In genomic region chr9:86795047-86795437, GRCh38 we compare ENCODE assay signal across 13 cellular contexts.
DNase-seq lines count a peak whose midpoint lies in the region; ATAC-seq and TF ChIP-seq lines count a peak whose summit lies in the region.
"Had no signal": no experiment of that assay in that cellular context is flagged by ENCODE, and none has a peak within 500 bp of the region (broad histone marks: within the 10 kb centered on the region; RNA-seq: fewer than 3 reads in every experiment).

No MANE protein-coding gene starts in this region.

- H3K9me3 ChIP-seq in HEK293 (ENCODE audit: control insufficient read depth, insufficient read depth, low read depth, low read length), result no peaks in the 10 kb centered on the region
- H3K9me3 ChIP-seq in stomach smooth muscle (ENCODE audit: control insufficient read depth in 2 of 2, low read length in 2 of 2), result no peaks in the 10 kb centered on the region

- H3K9me3 Mint-ChIP-seq in mesothelial cell of epicardium, result no peaks in the 10 kb centered on the region
- H3K9me3 Mint-ChIP-seq: activated CD4-positive, alpha-beta memory T cell treated with anti-CD3 and anti-CD28 coated beads for 36 hours had no signal

- no peaks in the 10 kb centered on the region for H3K36me3 ChIP-seq in HEK293 (ENCODE audit: control insufficient read depth in 2 of 2, insufficient read depth in 1 of 2, low read length in 2 of 2)
- no peaks in the 10 kb centered on the region for H3K36me3 ChIP-seq in stomach smooth muscle (ENCODE audit: control insufficient read depth in 2 of 2, insufficient read depth in 2 of 2, low read length in 2 of 2)

- CTCF ChIA-PET in HEK293 (lab: Yijun Ruan, JAX), result no interaction called here

- POLR2A ChIA-PET in HEK293 (lab: Yijun Ruan, JAX), result no interaction called here

- H3K4me3 ChIP-seq in HEK293 (ENCODE audit: low read depth, low read length), result no peak overlapping the region
- H3K4me3 ChIP-seq in fibroblast of mammary gland (ENCODE audit: control insufficient read depth, low read depth, low read length), result no peak overlapping the region
- H3K4me3 ChIP-seq in stomach smooth muscle (ENCODE audit: low read length in 2 of 2), result peak overlapping the region in 1 of 2 donors; percentile 40
- H3K4me3 ChIP-seq: dorsolateral prefrontal cortex had no signal

- no peak overlapping the region for H3K9ac ChIP-seq in stomach smooth muscle (ENCODE audit: low read length in 2 of 2)

- H3K27me3 Mint-ChIP-seq in mesothelial cell of epicardium (ENCODE audit: low read depth), result no peaks in the 10 kb centered on the region

- ATAC-seq in HG03159 (IDR thresholded peaks at IDR 0.05; ENCODE audit: unreplicated experiment), result no peak
- ATAC-seq in HG02798 (IDR thresholded peaks at IDR 0.05; ENCODE audit: poor library complexity, unreplicated experiment), result no peak
- ATAC-seq: PC-3 had no signal

- no peak overlapping the region for H3K27ac ChIP-seq in HEK293 (ENCODE audit: extremely low read depth, low read depth, low read length)
- H3K27ac ChIP-seq in stomach smooth muscle (ENCODE audit: low read length), result peak overlapping the region; percentile 31

- no peaks in the 10 kb centered on the region for H3K27me3 ChIP-seq in stomach smooth muscle (ENCODE audit: control insufficient read depth in 1 of 2, insufficient read depth in 2 of 2, low read length in 2 of 2)

- H3K4me1 ChIP-seq in HEK293 (ENCODE audit: control insufficient read depth, insufficient read depth, low read length), result no peaks in the 10 kb centered on the region; the same call in 1 of the 2 replicates
- peaks cover 18% of the 10 kb centered on the region for H3K4me1 ChIP-seq in stomach smooth muscle (ENCODE audit: control insufficient read depth, insufficient read depth, low read length)

- peak overlapping the region; percentile 99 for H3K27ac Mint-ChIP-seq in mesothelial cell of epicardium
- H3K27ac Mint-ChIP-seq: activated CD4-positive, alpha-beta memory T cell treated with anti-CD3 and anti-CD28 coated beads for 36 hours had no signal

- TF ChIP-seq CTCF in HEK293 (tag by site-specific recombination; IDR thresholded peaks at IDR 0.05) (no peak), fibroblast of mammary gland (conservative IDR thresholded peaks at IDR 0.05; ENCODE audit: control insufficient read depth, insufficient read depth, low read depth, low read length) (no peak), mesothelial cell of epicardium (IDR thresholded peaks at IDR 0.05; ENCODE audit: unreplicated experiment) (no peak)

- peaks cover 56% of the 10 kb centered on the region for H3K4me1 Mint-ChIP-seq in mesothelial cell of epicardium

- H3K4me3 Mint-ChIP-seq in mesothelial cell of epicardium, result peak overlapping the region; percentile 39
- H3K4me3 Mint-ChIP-seq: activated CD4-positive, alpha-beta memory T cell treated with anti-CD3 and anti-CD28 coated beads for 36 hours had no signal

- DNase-seq in fibroblast of mammary gland (ENCODE audit: low read depth) (peak; percentile 35), mesothelial cell of epicardium (ENCODE audit: low spot score in 2 of 2, unreplicated experiment in 2 of 2) (no peak), germinal center (ENCODE audit: low spot score) (no peak), COR-L47 (lab: John Stamatoyannopoulos, UW) (no peak)
- DNase-seq: activated CD4-positive, alpha-beta memory T cell treated with anti-CD3 and anti-CD28 coated beads for 36 hours; dorsolateral prefrontal cortex; NCI-H1930; NCI-H524 treated with DMSO at 0.1 percent for 48 hours; PC-3 had no signal

- no peaks in the 10 kb centered on the region for H3K36me3 Mint-ChIP-seq in mesothelial cell of epicardium
- H3K36me3 Mint-ChIP-seq: activated CD4-positive, alpha-beta memory T cell treated with anti-CD3 and anti-CD28 coated beads for 36 hours had no signal

TF ChIP-seq in HEK293, 187 proteins besides CTCF, POLR2A, EP300 and RAD21:
- TF ChIP-seq ZNF112 (tag by site-specific recombination; IDR thresholded peaks at IDR 0.05) (0 out of 2 replicates have a peak, but pooled peaks have one; percentile 39), ZNF239 (tag by site-specific recombination; IDR thresholded peaks at IDR 0.05) (no peak)
